Comparison of ENCODE assay signal across 8 cellular contexts in genomic region chr3:164620956-164621355, GRCh38.
"Had no signal": no experiment of that assay in that cellular context is flagged by ENCODE, and none has a peak within 500 bp of the region (broad histone marks: within the 10 kb centered on the region; RNA-seq: fewer than 3 reads in every experiment).

No MANE protein-coding gene starts in this region.

- H3K9ac ChIP-seq: KMS-11 had no signal

- DNase-seq: H9, Karpas-422, KBM-7 had no signal

- H2AFZ ChIP-seq: GM23338 had no signal

- H3K36me3 Mint-ChIP-seq: IgD-negative memory B cell had no signal

- H3K27ac ChIP-seq: HL-60, KMS-11 had no signal

- H3K4me1 Mint-ChIP-seq: GM23338, H9, IgD-negative memory B cell had no signal

- H3K4me3 Mint-ChIP-seq: GM23338, H9, IgD-negative memory B cell had no signal

- H3K4me3 ChIP-seq: GM23338 had no signal

- H3K27me3 Mint-ChIP-seq: IgD-negative memory B cell had no signal

- H3K9me3 Mint-ChIP-seq: GM23338, H9 had no signal

- H3K27ac Mint-ChIP-seq: GM23338, H9, IgD-negative memory B cell had no signal

- H3K4me2 ChIP-seq: GM23338, KMS-11 had no signal

- ATAC-seq: GM23338, HepG2 had no signal
